13 cellular contexts compared by ENCODE assay signal in the genomic region with DNA sequence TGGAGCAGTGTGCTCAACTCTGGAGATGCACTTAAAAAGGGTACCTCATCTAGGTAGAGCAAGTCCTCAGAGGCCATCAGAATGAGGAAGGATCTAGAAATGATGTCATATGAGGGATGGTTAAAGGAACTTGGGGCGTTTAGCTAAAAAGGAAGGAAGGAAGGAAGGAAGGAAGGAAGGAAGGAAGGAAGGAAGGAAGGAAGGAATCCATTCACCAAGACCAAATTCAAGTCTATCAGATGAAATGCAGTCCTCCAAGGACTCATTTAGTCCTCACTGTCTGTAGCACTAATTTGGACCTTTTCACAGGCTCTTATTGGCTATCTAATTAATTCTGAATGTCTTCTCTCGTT.
DNase-seq lines count a peak whose midpoint lies in the region; ATAC-seq, FAIRE-seq and TF ChIP-seq lines count a peak whose summit lies in the region.
"Had no signal": no experiment of that assay in that cellular context is flagged by ENCODE, and none has a peak within 500 bp of the region (broad histone marks: within the 10 kb centered on the region; RNA-seq: fewer than 3 reads in every experiment).

No MANE protein-coding gene starts in this region.

- WGBS in HepG2 (ENCODE audit: low lambda C conversion rate): 89% methylated on average over 2 of the region's 2 CpGs
- 31% methylated on average over 2 of the region's 2 CpGs for WGBS in right lobe of liver (ENCODE audit: insufficient coverage, low coverage, low lambda C conversion rate, missing lambda C conversion rate)

- FAIRE-seq in HepG2 (lab: Jason Lieb, UNC): no peak

- no peak for ATAC-seq in HepG2
- no peak for ATAC-seq in right lobe of liver
- ATAC-seq in HG03025 (IDR thresholded peaks at IDR 0.05; ENCODE audit: low FRiP score, unreplicated experiment): peak; percentile 17

- in situ Hi-C loops in HepG2 (cut with HindIII; ENCODE audit: extremely low pct_ligation_motif_present, low pct_unique_long_range_greater_than_20kb): no loop called here

- H3K4me2 ChIP-seq in HepG2 (ENCODE audit: low read depth, low read length): peak overlapping the region; percentile 30; the same call in 1 of the 2 replicates

- H3K4me3 ChIP-seq in HepG2 (replicated peaks in 1 of 3; ENCODE audit: insufficient read depth in 1 of 3, low read depth in 2 of 3, low read length in 3 of 3) (no peak overlapping the region; a peak in 1 of 6 replicates), right lobe of liver (no peak overlapping the region)
- H3K4me3 ChIP-seq: colonic mucosa, SJCRH30, tibial nerve had no signal

- H3K4me1 ChIP-seq in HepG2 (ENCODE audit: insufficient read depth, low read length) (peaks cover 21% of the 10 kb centered on the region), right lobe of liver (no peaks in the 10 kb centered on the region)
- H3K4me1 ChIP-seq: colonic mucosa had no signal

- no peak for TF ChIP-seq RAD21 in HepG2 (CRISPR knock-in tag; IDR thresholded peaks at IDR 0.05)

- TF ChIP-seq EP300 in HepG2 (IDR thresholded peaks at IDR 0.05; ENCODE audit: low read depth in 2 of 2, low read length in 2 of 2) (no peak), HepG2 (CRISPR knock-in tag; IDR thresholded peaks at IDR 0.05; ENCODE audit: borderline replicate concordance) (no peak)

- H3K36me3 ChIP-seq in HepG2 (replicated peaks in 1 of 2; ENCODE audit: control insufficient read depth in 1 of 2, insufficient read depth in 2 of 2, low read length in 2 of 2) (no peaks in the 10 kb centered on the region), right lobe of liver (no peaks in the 10 kb centered on the region)
- H3K36me3 ChIP-seq: colonic mucosa, SJCRH30, tibial nerve had no signal

- DNase-seq in HepG2 (ENCODE audit: low spot score) (no peak), right lobe of liver (no peak), NOMO-1 treated with DMSO at 0.1 percent for 48 hours (lab: John Stamatoyannopoulos, UW; ENCODE audit: unreplicated experiment) (peak; percentile 33), inferior parietal cortex (ENCODE audit: extremely low spot score) (no peak), NCI-H69 (lab: John Stamatoyannopoulos, UW) (no peak), DMS79 treated with DMSO at 0.1 percent for 48 hours (lab: John Stamatoyannopoulos, UW) (no peak), OCI-M2 (lab: John Stamatoyannopoulos, UW; ENCODE audit: unreplicated experiment) (no peak)
- DNase-seq: activated CD4-positive, CD25-positive, alpha-beta regulatory T cell; activated T-cell treated with anti-CD3 and anti-CD28 coated beads, Interleukin-2, amount 50 U/mL, for 1 hour; colonic mucosa had no signal

- BruUV-seq in HepG2 (replicated peaks; lab: Mats Ljungman, UMichigan): no TSS peak

- TF ChIP-seq CTCF in HepG2 (CRISPR knock-in tag; IDR thresholded peaks at IDR 0.05) (no peak), right lobe of liver (IDR thresholded peaks at IDR 0.05) (no peak)

- intact Hi-C loops in HepG2 (cut with micrococcal nuclease; ENCODE audit: unreplicated experiment): loop anchor here (10.0 kb wide), 1 partner anchor 62 kb away; no protein-coding TSS in a partner anchor
- intact Hi-C loops in right lobe of liver (cut with DNase I): no loop called here

- no peak for TF ChIP-seq POLR2A in HepG2 (IDR thresholded peaks at IDR 0.05; ENCODE audit: insufficient read depth in 1 of 2, low read depth in 2 of 2, low read length in 2 of 2)
- no peak for TF ChIP-seq POLR2A in right lobe of liver (IDR thresholded peaks at IDR 0.05)

- POLR2A ChIA-PET in HepG2 (lab: Yijun Ruan, JAX): no interaction called here

- no peaks in the 10 kb centered on the region for H3K9me3 ChIP-seq in HepG2 (ENCODE audit: low read length)
- H3K9me3 ChIP-seq in right lobe of liver: no peaks in the 10 kb centered on the region
- H3K9me3 ChIP-seq: colonic mucosa, SJCRH30, tibial nerve had no signal

- no peak overlapping the region for H3K9ac ChIP-seq in HepG2 (ENCODE audit: insufficient read depth, low read depth, low read length)

- H4K20me1 ChIP-seq in HepG2 (ENCODE audit: insufficient read depth, low read length): no peaks in the 10 kb centered on the region

- H3K79me2 ChIP-seq in HepG2 (ENCODE audit: insufficient read depth, low read length): no peaks in the 10 kb centered on the region

- H3K27me3 ChIP-seq in HepG2 (ENCODE audit: control insufficient read depth in 1 of 2, insufficient read depth in 2 of 2, low read length in 2 of 2) (no peaks in the 10 kb centered on the region), right lobe of liver (no peaks in the 10 kb centered on the region)
- H3K27me3 ChIP-seq: colonic mucosa, SJCRH30, tibial nerve had no signal

- H2AFZ ChIP-seq in HepG2 (ENCODE audit: low read length): no peak overlapping the region

- no peak overlapping the region for H3K27ac ChIP-seq in HepG2 (ENCODE audit: extremely low read length, insufficient read depth, low read length)
- no peak overlapping the region for H3K27ac ChIP-seq in right lobe of liver
- H3K27ac ChIP-seq: colonic mucosa, SJCRH30, tibial nerve had no signal

- CTCF ChIA-PET in HepG2 (lab: Yijun Ruan, JAX; ENCODE audit: low intra/inter-chr PET ratio, low total read pairs): interaction anchor here (0.7 kb wide), 1 partner anchor 18 kb away, joined by 3 read pairs; no protein-coding TSS in a partner anchor

TF ChIP-seq in HepG2, 621 proteins besides CTCF, POLR2A, EP300 and RAD21:
- TF ChIP-seq ZNF563 (CRISPR knock-in tag; IDR thresholded peaks at IDR 0.05): no peak
- TF ChIP-seq, protein P1, sequence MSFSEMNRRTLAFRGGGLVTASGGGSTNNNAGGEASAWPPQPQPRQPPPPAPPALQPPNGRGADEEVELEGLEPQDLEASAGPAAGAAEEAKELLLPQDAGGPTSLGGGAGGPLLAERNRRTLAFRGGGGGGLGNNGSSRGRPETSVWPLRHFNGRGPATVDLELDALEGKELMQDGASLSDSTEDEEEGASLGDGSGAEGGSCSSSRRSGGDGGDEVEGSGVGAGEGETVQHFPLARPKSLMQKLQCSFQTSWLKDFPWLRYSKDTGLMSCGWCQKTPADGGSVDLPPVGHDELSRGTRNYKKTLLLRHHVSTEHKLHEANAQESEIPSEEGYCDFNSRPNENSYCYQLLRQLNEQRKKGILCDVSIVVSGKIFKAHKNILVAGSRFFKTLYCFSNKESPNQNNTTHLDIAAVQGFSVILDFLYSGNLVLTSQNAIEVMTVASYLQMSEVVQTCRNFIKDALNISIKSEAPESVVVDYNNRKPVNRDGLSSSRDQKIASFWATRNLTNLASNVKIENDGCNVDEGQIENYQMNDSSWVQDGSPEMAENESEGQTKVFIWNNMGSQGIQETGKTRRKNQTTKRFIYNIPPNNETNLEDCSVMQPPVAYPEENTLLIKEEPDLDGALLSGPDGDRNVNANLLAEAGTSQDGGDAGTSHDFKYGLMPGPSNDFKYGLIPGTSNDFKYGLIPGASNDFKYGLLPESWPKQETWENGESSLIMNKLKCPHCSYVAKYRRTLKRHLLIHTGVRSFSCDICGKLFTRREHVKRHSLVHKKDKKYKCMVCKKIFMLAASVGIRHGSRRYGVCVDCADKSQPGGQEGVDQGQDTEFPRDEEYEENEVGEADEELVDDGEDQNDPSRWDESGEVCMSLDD (CRISPR knock-in tag; IDR thresholded peaks at IDR 0.05; ENCODE audit: borderline replicate concordance): no peak
- TF ChIP-seq, protein P2, sequence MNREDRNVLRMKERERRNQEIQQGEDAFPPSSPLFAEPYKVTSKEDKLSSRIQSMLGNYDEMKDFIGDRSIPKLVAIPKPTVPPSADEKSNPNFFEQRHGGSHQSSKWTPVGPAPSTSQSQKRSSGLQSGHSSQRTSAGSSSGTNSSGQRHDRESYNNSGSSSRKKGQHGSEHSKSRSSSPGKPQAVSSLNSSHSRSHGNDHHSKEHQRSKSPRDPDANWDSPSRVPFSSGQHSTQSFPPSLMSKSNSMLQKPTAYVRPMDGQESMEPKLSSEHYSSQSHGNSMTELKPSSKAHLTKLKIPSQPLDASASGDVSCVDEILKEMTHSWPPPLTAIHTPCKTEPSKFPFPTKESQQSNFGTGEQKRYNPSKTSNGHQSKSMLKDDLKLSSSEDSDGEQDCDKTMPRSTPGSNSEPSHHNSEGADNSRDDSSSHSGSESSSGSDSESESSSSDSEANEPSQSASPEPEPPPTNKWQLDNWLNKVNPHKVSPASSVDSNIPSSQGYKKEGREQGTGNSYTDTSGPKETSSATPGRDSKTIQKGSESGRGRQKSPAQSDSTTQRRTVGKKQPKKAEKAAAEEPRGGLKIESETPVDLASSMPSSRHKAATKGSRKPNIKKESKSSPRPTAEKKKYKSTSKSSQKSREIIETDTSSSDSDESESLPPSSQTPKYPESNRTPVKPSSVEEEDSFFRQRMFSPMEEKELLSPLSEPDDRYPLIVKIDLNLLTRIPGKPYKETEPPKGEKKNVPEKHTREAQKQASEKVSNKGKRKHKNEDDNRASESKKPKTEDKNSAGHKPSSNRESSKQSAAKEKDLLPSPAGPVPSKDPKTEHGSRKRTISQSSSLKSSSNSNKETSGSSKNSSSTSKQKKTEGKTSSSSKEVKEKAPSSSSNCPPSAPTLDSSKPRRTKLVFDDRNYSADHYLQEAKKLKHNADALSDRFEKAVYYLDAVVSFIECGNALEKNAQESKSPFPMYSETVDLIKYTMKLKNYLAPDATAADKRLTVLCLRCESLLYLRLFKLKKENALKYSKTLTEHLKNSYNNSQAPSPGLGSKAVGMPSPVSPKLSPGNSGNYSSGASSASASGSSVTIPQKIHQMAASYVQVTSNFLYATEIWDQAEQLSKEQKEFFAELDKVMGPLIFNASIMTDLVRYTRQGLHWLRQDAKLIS (CRISPR knock-in tag; IDR thresholded peaks at IDR 0.05): no peak
- no peak for TF ChIP-seq RFX3 (CRISPR knock-in tag; IDR thresholded peaks at IDR 0.05)
- TF ChIP-seq ZFP62 (CRISPR knock-in tag; IDR thresholded peaks at IDR 0.05): no peak
- no peak for TF ChIP-seq SALL2 (CRISPR knock-in tag; IDR thresholded peaks at IDR 0.05)
- TF ChIP-seq CBX2 (IDR thresholded peaks at IDR 0.05; ENCODE audit: low read depth, low read length): no peak
- TF ChIP-seq CBX2 (CRISPR knock-in tag; IDR thresholded peaks at IDR 0.05; ENCODE audit: low read depth): no peak
- no peak for TF ChIP-seq RNF2 (conservative IDR thresholded peaks at IDR 0.05; ENCODE audit: low read depth)
- no peak for TF ChIP-seq ATF7 (IDR thresholded peaks at IDR 0.05)
- TF ChIP-seq ATF7 (CRISPR knock-in tag; IDR thresholded peaks at IDR 0.05): no peak
- TF ChIP-seq MTF1 (CRISPR knock-in tag; IDR thresholded peaks at IDR 0.05): no peak
- no peak for TF ChIP-seq POLR2AphosphoS2 (IDR thresholded peaks at IDR 0.05; ENCODE audit: low read depth, low read length)
- no peak for TF ChIP-seq ZNF160 (CRISPR knock-in tag; IDR thresholded peaks at IDR 0.05)
- no peak for TF ChIP-seq ZNF558 (CRISPR knock-in tag; IDR thresholded peaks at IDR 0.05; ENCODE audit: borderline replicate concordance)
- no peak for TF ChIP-seq SMAD9 (CRISPR knock-in tag; IDR thresholded peaks at IDR 0.05)
